19 cellular contexts compared by ENCODE assay signal in the genomic region with DNA sequence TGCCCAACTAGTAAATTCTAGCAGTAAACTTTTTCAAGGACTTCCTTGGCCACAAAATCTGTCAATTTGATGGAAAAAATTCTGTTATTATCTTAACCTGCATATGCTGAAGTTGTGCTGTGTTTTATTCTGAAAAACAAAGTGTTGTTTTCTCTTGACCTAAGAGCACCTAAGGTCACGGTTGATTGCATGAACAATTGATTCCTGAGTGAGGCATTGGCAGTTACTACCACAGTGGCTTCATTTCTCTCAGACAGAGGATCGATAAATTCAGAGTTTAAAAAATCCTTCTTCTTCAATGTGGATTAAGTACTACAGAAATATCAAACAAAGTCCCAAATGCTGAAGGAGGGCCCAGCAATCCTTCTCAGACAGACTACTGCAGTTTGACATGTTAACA.
"Had no signal": no experiment of that assay in that cellular context is flagged by ENCODE, and none has a peak within 500 bp of the region (broad histone marks: within the 10 kb centered on the region; RNA-seq: fewer than 3 reads in every experiment).

No MANE protein-coding gene starts in this region.

- FAIRE-seq: islet of Langerhans, keratinocyte had no signal

- H3K36me3 ChIP-seq: colonic mucosa had no signal

- H3K27ac ChIP-seq: colonic mucosa, esophagus muscularis mucosa, gastrocnemius medialis, heart right ventricle, left ventricle myocardium inferior, lower lobe of right lung had no signal

- ATAC-seq: gastrocnemius medialis, heart right ventricle, left cardiac atrium, lower lobe of right lung, mucosa of descending colon had no signal

- H3K27me3 ChIP-seq: colonic mucosa, esophagus muscularis mucosa, gastrocnemius medialis had no signal

- DNase-seq: colonic mucosa; cortex of kidney; effector CD8-positive, alpha-beta T cell; foreskin fibroblast; foreskin melanocyte; gastrocnemius medialis; glutamatergic neuron; head of caudate nucleus; heart right ventricle; hippocampal formation; left cardiac atrium; left ventricle myocardium inferior; lower lobe of right lung; mesenchymal stem cell; mucosa of descending colon; naive B cell had no signal

- H3K4me3 ChIP-seq: colonic mucosa, esophagus muscularis mucosa, gastrocnemius medialis, heart right ventricle, left ventricle myocardium inferior, lower lobe of right lung, mucosa of descending colon had no signal

- H3K9me3 ChIP-seq: colonic mucosa, esophagus muscularis mucosa, gastrocnemius medialis, heart right ventricle, left ventricle myocardium inferior, lower lobe of right lung, mucosa of descending colon had no signal

- H3K4me1 ChIP-seq: colonic mucosa, gastrocnemius medialis, left ventricle myocardium inferior had no signal
